2 cellular contexts compared by ENCODE assay signal in the genomic region with DNA sequence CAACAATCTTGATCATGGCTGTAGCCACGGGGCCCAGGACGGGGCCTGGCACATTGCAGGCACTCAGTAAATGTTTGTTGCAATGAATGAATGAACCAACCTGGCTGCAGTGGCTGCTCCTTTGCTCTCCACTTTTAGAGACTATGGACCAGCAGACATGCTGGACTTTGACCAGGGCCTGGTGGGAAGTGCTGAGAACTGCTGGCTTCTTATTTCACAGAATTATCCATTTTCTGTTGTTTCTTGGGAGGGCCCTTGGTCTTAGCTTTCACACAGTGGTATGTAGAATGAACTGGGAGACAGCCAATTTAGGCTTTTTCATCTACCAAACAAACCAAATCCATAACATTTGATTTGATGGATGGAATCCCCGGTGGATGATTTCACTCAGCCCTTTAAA.
TF ChIP-seq lines count a peak whose summit lies in the region.

No MANE protein-coding gene starts in this region.

TF ChIP-seq in A549, 52 proteins besides CTCF, POLR2A, EP300 and RAD21:
- TF ChIP-seq RARB (CRISPR knock-in tag; IDR thresholded peaks at IDR 0.05) (no peak), REST (IDR thresholded peaks at IDR 0.05) (no peak), NR3C1 (IDR thresholded peaks at IDR 0.05) (no peak), JUNB (IDR thresholded peaks at IDR 0.05) (no peak), TP53 (CRISPR knock-in tag; IDR thresholded peaks at IDR 0.05) (no peak), POLR2AphosphoS2 (conservative IDR thresholded peaks at IDR 0.05; ENCODE audit: low read length) (no peak), FOXS1 (CRISPR knock-in tag; IDR thresholded peaks at IDR 0.05) (no peak), CHD2 (IDR thresholded peaks at IDR 0.05; ENCODE audit: low read length, partially characterized antibody) (no peak), CEBPB (IDR thresholded peaks at IDR 0.05) (no peak)
- TF ChIP-seq, protein P1, sequence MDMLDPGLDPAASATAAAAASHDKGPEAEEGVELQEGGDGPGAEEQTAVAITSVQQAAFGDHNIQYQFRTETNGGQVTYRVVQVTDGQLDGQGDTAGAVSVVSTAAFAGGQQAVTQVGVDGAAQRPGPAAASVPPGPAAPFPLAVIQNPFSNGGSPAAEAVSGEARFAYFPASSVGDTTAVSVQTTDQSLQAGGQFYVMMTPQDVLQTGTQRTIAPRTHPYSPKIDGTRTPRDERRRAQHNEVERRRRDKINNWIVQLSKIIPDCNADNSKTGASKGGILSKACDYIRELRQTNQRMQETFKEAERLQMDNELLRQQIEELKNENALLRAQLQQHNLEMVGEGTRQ (IDR thresholded peaks at IDR 0.05): no peak
- TF ChIP-seq, protein P2, sequence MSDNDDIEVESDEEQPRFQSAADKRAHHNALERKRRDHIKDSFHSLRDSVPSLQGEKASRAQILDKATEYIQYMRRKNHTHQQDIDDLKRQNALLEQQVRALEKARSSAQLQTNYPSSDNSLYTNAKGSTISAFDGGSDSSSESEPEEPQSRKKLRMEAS (IDR thresholded peaks at IDR 0.05): no peak
- TF ChIP-seq, protein P3, sequence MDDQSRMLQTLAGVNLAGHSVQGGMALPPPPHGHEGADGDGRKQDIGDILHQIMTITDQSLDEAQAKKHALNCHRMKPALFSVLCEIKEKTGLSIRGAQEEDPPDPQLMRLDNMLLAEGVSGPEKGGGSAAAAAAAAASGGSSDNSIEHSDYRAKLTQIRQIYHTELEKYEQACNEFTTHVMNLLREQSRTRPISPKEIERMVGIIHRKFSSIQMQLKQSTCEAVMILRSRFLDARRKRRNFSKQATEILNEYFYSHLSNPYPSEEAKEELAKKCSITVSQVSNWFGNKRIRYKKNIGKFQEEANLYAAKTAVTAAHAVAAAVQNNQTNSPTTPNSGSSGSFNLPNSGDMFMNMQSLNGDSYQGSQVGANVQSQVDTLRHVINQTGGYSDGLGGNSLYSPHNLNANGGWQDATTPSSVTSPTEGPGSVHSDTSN (IDR thresholded peaks at IDR 0.05): no peak

TF ChIP-seq in GM12878, 131 proteins besides CTCF, POLR2A, EP300 and RAD21:
- TF ChIP-seq SP1 (IDR thresholded peaks at IDR 0.05; ENCODE audit: low read depth, low read length) (no peak), IKZF1 (conservative IDR thresholded peaks at IDR 0.05) (no peak)
- TF ChIP-seq, protein P3 (IDR thresholded peaks at IDR 0.05; ENCODE audit: insufficient replicate concordance, low read depth, low read length): no peak
- TF ChIP-seq, protein P2 (IDR thresholded peaks at IDR 0.05; ENCODE audit: low read depth, low read length): no peak
